Comparison of ENCODE assay signal across 1 cellular context in genomic region chr19:33090179-33090578, GRCh38.
A peak's percentile ranks its signal among the peaks of the same experiment; 100 is the strongest.
TF ChIP-seq lines count a peak whose summit lies in the region.

No MANE protein-coding gene starts in this region.

TF ChIP-seq in K562, 482 proteins besides CTCF, POLR2A, EP300 and RAD21:
- TF ChIP-seq ATF3 (IDR thresholded peaks at IDR 0.05) = peak; percentile 67
- TF ChIP-seq ATF3 (CRISPR knock-in tag; conservative IDR thresholded peaks at IDR 0.05) = no peak
- TF ChIP-seq ATF7 (IDR thresholded peaks at IDR 0.05) = peak; percentile 76; the same call in 1 of the 2 replicates
- no peak for TF ChIP-seq TBP (optimal IDR thresholded peaks at IDR 0.05; ENCODE audit: low read depth, low read length)
